Comparison of ENCODE assay signal across 10 cellular contexts in the genomic region with DNA sequence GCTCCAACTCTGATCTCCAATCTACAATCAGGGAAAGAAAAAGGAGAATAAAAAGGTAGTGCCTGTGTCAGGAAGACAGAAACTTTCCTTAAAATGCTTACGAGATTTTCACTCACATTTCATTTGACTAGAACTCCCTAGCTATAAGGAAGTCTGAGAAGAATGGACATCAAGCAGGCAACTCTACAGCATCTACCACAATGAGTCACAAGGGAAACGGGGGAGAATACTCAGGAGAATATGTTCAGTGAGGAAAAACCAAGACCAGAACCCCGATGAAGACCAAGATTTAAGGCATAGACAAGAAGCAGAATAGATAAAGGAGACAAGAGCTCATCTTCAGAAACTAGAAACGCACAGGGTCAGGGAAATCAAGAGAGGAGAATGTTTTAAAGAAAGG. TPM values are rescaled to one million over a fixed set of nuclear protein-coding genes. Genes with fewer than 3 reads are reported as not detected.
A peak's percentile ranks its signal among the peaks of the same experiment; 100 is the strongest.
DNase-seq lines count a peak whose midpoint lies in the region; ATAC-seq and TF ChIP-seq lines count a peak whose summit lies in the region.
"Had no signal": no experiment of that assay in that cellular context is flagged by ENCODE, and none has a peak within 500 bp of the region (broad histone marks: within the 10 kb centered on the region; RNA-seq: fewer than 3 reads in every experiment).

No MANE protein-coding gene starts in this region.

- peak; percentile 54 for ATAC-seq in stimulated activated memory B cell treated with anti-CD40 and anti-IgM and Interleukin-4, amounts not matched to agents 10 μg/mL and 1 μg/mL and 100 μg/mL, for 72 hours
- ATAC-seq in GM18502 (IDR thresholded peaks at IDR 0.05; ENCODE audit: poor library complexity, unreplicated experiment): no peak

- intact Hi-C loops in MCF 10A (cut with micrococcal nuclease) (loop anchor here (2.0 to 5.0 kb wide), 2 partner anchors 320 to 1562 kb away; a partner anchor contains a TSS), breast epithelium (cut with DNase I; ENCODE audit: low total_unique reads) (no loop called here)

- TF ChIP-seq POLR2A in breast epithelium (IDR thresholded peaks at IDR 0.05): no peak

- H3K4me3 Mint-ChIP-seq in MCF 10A (ENCODE audit: unreplicated experiment): no peak overlapping the region
- H3K4me3 Mint-ChIP-seq in stimulated activated memory B cell treated with anti-CD40 and anti-IgM and Interleukin-4, amounts not matched to agents 10 μg/mL and 1 μg/mL and 100 μg/mL, for 72 hours: no peak overlapping the region
- H3K4me3 Mint-ChIP-seq: naive B cell had no signal

- no peaks in the 10 kb centered on the region for H3K4me1 ChIP-seq in breast epithelium

- H3K9me3 Mint-ChIP-seq in MCF 10A (ENCODE audit: unreplicated experiment): no peaks in the 10 kb centered on the region
- H3K9me3 Mint-ChIP-seq in stimulated activated memory B cell treated with anti-CD40 and anti-IgM and Interleukin-4, amounts not matched to agents 10 μg/mL and 1 μg/mL and 100 μg/mL, for 72 hours: peaks cover 3% of the 10 kb centered on the region

- DNase-seq in MCF 10A (ENCODE audit: unreplicated experiment) (peak; percentile 17), breast epithelium (ENCODE audit: low spot score in 2 of 2) (no peak), OCI-M1 (lab: John Stamatoyannopoulos, UW) (peak; percentile 40), epithelial cell of esophagus (ENCODE audit: low read depth) (peak; percentile 34), NCI-H128 (lab: John Stamatoyannopoulos, UW; ENCODE audit: unreplicated experiment) (no peak), COLO829 (ENCODE audit: low spot score) (no peak)
- DNase-seq: upper lobe of left lung had no signal

- H3K9me3 ChIP-seq in breast epithelium: no peaks in the 10 kb centered on the region
- H3K9me3 ChIP-seq: upper lobe of left lung had no signal

- TF ChIP-seq CTCF in MCF 10A (IDR thresholded peaks at IDR 0.05; ENCODE audit: unreplicated experiment): no peak
- no peak for TF ChIP-seq CTCF in breast epithelium (IDR thresholded peaks at IDR 0.05)
- no peak for TF ChIP-seq CTCF in epithelial cell of esophagus (IDR thresholded peaks at IDR 0.05; ENCODE audit: insufficient read depth, low read depth, low read length, missing control alignments)

- POLR2A ChIA-PET in MCF 10A (lab: Yijun Ruan, JAX): interaction anchor here (0.5 to 2.2 kb wide), 4 partner anchors 8 to 1948 kb away, joined by 3 to 7 read pairs (median 4); no protein-coding TSS in a partner anchor

- no peaks in the 10 kb centered on the region for H3K36me3 ChIP-seq in breast epithelium

- no peak overlapping the region for H3K27ac Mint-ChIP-seq in MCF 10A (ENCODE audit: low read depth, unreplicated experiment)
- H3K27ac Mint-ChIP-seq in stimulated activated memory B cell treated with anti-CD40 and anti-IgM and Interleukin-4, amounts not matched to agents 10 μg/mL and 1 μg/mL and 100 μg/mL, for 72 hours: no peak overlapping the region
- H3K27ac Mint-ChIP-seq: naive B cell had no signal

- no peaks in the 10 kb centered on the region for H3K27me3 Mint-ChIP-seq in MCF 10A (ENCODE audit: insufficient read depth, unreplicated experiment)
- no peaks in the 10 kb centered on the region for H3K27me3 Mint-ChIP-seq in stimulated activated memory B cell treated with anti-CD40 and anti-IgM and Interleukin-4, amounts not matched to agents 10 μg/mL and 1 μg/mL and 100 μg/mL, for 72 hours

- H3K4me3 ChIP-seq in breast epithelium (no peak overlapping the region), epithelial cell of esophagus (ENCODE audit: low read length) (no peak overlapping the region)
- H3K4me3 ChIP-seq: upper lobe of left lung had no signal

- BruUV-seq in MCF 10A (replicated peaks; lab: Mats Ljungman, UMichigan): no TSS peak

- peaks cover 10% of the 10 kb centered on the region for H3K36me3 Mint-ChIP-seq in MCF 10A (ENCODE audit: insufficient read depth, unreplicated experiment)
- peaks cover 18% of the 10 kb centered on the region for H3K36me3 Mint-ChIP-seq in stimulated activated memory B cell treated with anti-CD40 and anti-IgM and Interleukin-4, amounts not matched to agents 10 μg/mL and 1 μg/mL and 100 μg/mL, for 72 hours

- no peak overlapping the region for H3K27ac ChIP-seq in breast epithelium
- H3K27ac ChIP-seq: upper lobe of left lung had no signal

- CTCF ChIA-PET in MCF 10A (lab: Yijun Ruan, JAX): interaction anchor here (0.6 to 8.5 kb wide), 37 partner anchors 10 to 878 kb away, joined by 3 to 121 read pairs (median 4); no protein-coding TSS in a partner anchor

- H3K27me3 ChIP-seq in breast epithelium: no peaks in the 10 kb centered on the region
- H3K27me3 ChIP-seq: upper lobe of left lung had no signal

- H3K4me1 Mint-ChIP-seq in MCF 10A (ENCODE audit: insufficient read depth, unreplicated experiment): no peaks in the 10 kb centered on the region
- no peaks in the 10 kb centered on the region for H3K4me1 Mint-ChIP-seq in stimulated activated memory B cell treated with anti-CD40 and anti-IgM and Interleukin-4, amounts not matched to agents 10 μg/mL and 1 μg/mL and 100 μg/mL, for 72 hours

RNA-seq across cellular contexts. Expression of a gene that starts 9.0 kb away (rescaled TPM):
- total RNA-seq in MCF 10A (2022): 10.6 and 11.5 TPM in 2 replicates
- 10 to 100 TPM; 13.5 to 21.0 (median 17.3) TPM for total RNA-seq in breast epithelium

RNA-seq across cellular contexts. Expression of a gene that starts 51.5 kb away (rescaled TPM):
- total RNA-seq in MCF 10A (2022) (17.8 and 25.0 TPM in 2 replicates), breast epithelium (10 to 100 TPM; 18.1 to 43.2 (median 33.1) TPM)

Comparison
In these comparisons a context has a peak if more than half of its experiments do, and no peak if none do; other contexts are left out.
1. DNase-seq: peak in MCF 10A (single experiment), OCI-M1 (single experiment) and epithelial cell of esophagus (single experiment); none in breast epithelium (0 of 2), NCI-H128 (single experiment) and COLO829 (single experiment).